15 cellular contexts compared by ENCODE assay signal in the genomic region with DNA sequence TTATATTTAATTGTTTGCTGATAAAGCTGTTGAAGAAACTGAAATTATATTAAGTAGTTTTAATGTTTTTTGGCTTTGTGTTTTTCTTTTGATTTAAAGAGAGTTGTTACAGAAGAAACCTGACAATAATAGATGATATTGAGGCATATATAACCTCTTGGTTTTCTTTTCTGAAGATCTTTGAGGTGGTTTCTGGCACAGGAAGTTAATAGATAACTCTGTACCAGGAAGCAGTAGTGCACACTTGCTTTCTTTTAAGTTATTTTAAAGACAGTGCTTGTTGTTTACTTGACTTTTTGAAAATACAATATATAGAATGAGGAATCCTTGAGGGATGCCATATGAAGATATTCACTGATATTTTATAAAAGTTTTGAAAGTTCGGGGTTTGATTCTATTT.
DNase-seq lines count a peak whose midpoint lies in the region; ATAC-seq, FAIRE-seq and TF ChIP-seq lines count a peak whose summit lies in the region.
"Had no signal": no experiment of that assay in that cellular context is flagged by ENCODE, and none has a peak within 500 bp of the region (broad histone marks: within the 10 kb centered on the region; RNA-seq: fewer than 3 reads in every experiment).

No MANE protein-coding gene starts in this region.

- H3K36me3 ChIP-seq in HepG2 (replicated peaks in 1 of 2; ENCODE audit: control insufficient read depth in 1 of 2, insufficient read depth in 2 of 2, low read length in 2 of 2) = no peaks in the 10 kb centered on the region
- H3K36me3 ChIP-seq in right lobe of liver = no peaks in the 10 kb centered on the region
- H3K36me3 ChIP-seq in SU-DHL-6 (ENCODE audit: low read length) = no peaks in the 10 kb centered on the region
- H3K36me3 ChIP-seq: breast epithelium had no signal

- H3K27ac ChIP-seq in HepG2 (ENCODE audit: extremely low read length, insufficient read depth, low read length) (no peak overlapping the region), right lobe of liver (no peak overlapping the region), SU-DHL-6 (ENCODE audit: low read depth, low read length) (no peak overlapping the region), foreskin keratinocyte (no peak overlapping the region)
- H3K27ac ChIP-seq: breast epithelium, KMS-11 had no signal

- H3K9me3 ChIP-seq in HepG2 (ENCODE audit: low read length) (no peaks in the 10 kb centered on the region), right lobe of liver (no peaks in the 10 kb centered on the region), SU-DHL-6 (ENCODE audit: insufficient read depth, low read length) (no peaks in the 10 kb centered on the region)

- intact Hi-C loops in HepG2 (cut with micrococcal nuclease; ENCODE audit: unreplicated experiment) = no loop called here
- intact Hi-C loops in right lobe of liver (cut with DNase I) = no loop called here

- CTCF ChIA-PET in HepG2 (lab: Yijun Ruan, JAX; ENCODE audit: low intra/inter-chr PET ratio, low total read pairs) = no interaction called here

- in situ Hi-C loops in HepG2 (cut with HindIII; ENCODE audit: extremely low pct_ligation_motif_present, low pct_unique_long_range_greater_than_20kb) = no loop called here

- H3K79me2 ChIP-seq in HepG2 (ENCODE audit: insufficient read depth, low read length) (no peaks in the 10 kb centered on the region), SU-DHL-6 (ENCODE audit: insufficient read depth, low read length) (no peaks in the 10 kb centered on the region)

- no peak for TF ChIP-seq RAD21 in HepG2 (CRISPR knock-in tag; IDR thresholded peaks at IDR 0.05)

- H3K4me1 ChIP-seq in HepG2 (ENCODE audit: insufficient read depth, low read length) (no peaks in the 10 kb centered on the region), right lobe of liver (no peaks in the 10 kb centered on the region), foreskin keratinocyte (no peaks in the 10 kb centered on the region)
- H3K4me1 ChIP-seq: breast epithelium had no signal

- 0% methylated on average over 1 of the region's 1 CpG for WGBS in HepG2 (ENCODE audit: low lambda C conversion rate)
- WGBS in right lobe of liver (ENCODE audit: insufficient coverage, low coverage, low lambda C conversion rate, missing lambda C conversion rate) = 61% methylated on average over 1 of the region's 1 CpG

- H2AFZ ChIP-seq in HepG2 (ENCODE audit: low read length) (no peak overlapping the region), SU-DHL-6 (ENCODE audit: low read depth, low read length, severe bottlenecking) (peak overlapping the region; percentile 64)

- no peaks in the 10 kb centered on the region for H3K27me3 ChIP-seq in HepG2 (ENCODE audit: control insufficient read depth in 1 of 2, insufficient read depth in 2 of 2, low read length in 2 of 2)
- no peaks in the 10 kb centered on the region for H3K27me3 ChIP-seq in right lobe of liver
- no peaks in the 10 kb centered on the region for H3K27me3 ChIP-seq in SU-DHL-6 (ENCODE audit: low read length)
- no peaks in the 10 kb centered on the region for H3K27me3 ChIP-seq in foreskin keratinocyte
- H3K27me3 ChIP-seq: breast epithelium had no signal

- H3K4me3 ChIP-seq in HepG2 (replicated peaks in 1 of 3; ENCODE audit: insufficient read depth in 1 of 3, low read depth in 2 of 3, low read length in 3 of 3) (no peak overlapping the region), right lobe of liver (no peak overlapping the region), SU-DHL-6 (ENCODE audit: insufficient read depth, low read length, poor library complexity, severe bottlenecking) (no peak overlapping the region)
- H3K4me3 ChIP-seq: breast epithelium had no signal

- BruUV-seq in HepG2 (replicated peaks; lab: Mats Ljungman, UMichigan) = no TSS peak

- FAIRE-seq in HepG2 (lab: Jason Lieb, UNC) = no peak
- FAIRE-seq: endometrium had no signal

- no peak for TF ChIP-seq POLR2A in HepG2 (IDR thresholded peaks at IDR 0.05; ENCODE audit: insufficient read depth in 1 of 2, low read depth in 2 of 2, low read length in 2 of 2)
- no peak for TF ChIP-seq POLR2A in right lobe of liver (IDR thresholded peaks at IDR 0.05)

- POLR2A ChIA-PET in HepG2 (lab: Yijun Ruan, JAX) = no interaction called here

- no peaks in the 10 kb centered on the region for H4K20me1 ChIP-seq in HepG2 (ENCODE audit: insufficient read depth, low read length)
- H4K20me1 ChIP-seq in SU-DHL-6 (ENCODE audit: low read depth, low read length) = no peaks in the 10 kb centered on the region

- no peak overlapping the region for H3K9ac ChIP-seq in HepG2 (ENCODE audit: insufficient read depth, low read depth, low read length)
- H3K9ac ChIP-seq in SU-DHL-6 (ENCODE audit: low read length) = no peak overlapping the region
- H3K9ac ChIP-seq: KMS-11 had no signal

- TF ChIP-seq EP300 in HepG2 (IDR thresholded peaks at IDR 0.05; ENCODE audit: low read depth in 2 of 2, low read length in 2 of 2) (no peak), HepG2 (CRISPR knock-in tag; IDR thresholded peaks at IDR 0.05; ENCODE audit: borderline replicate concordance) (no peak)

- DNase-seq in HepG2 (ENCODE audit: low spot score) = no peak
- DNase-seq in right lobe of liver = no peak
- no peak for DNase-seq in foreskin keratinocyte
- DNase-seq in activated CD8-positive, alpha-beta memory T cell treated with anti-CD3 and anti-CD28 coated beads for 24 hours = no peak
- no peak for DNase-seq in AML-193 (lab: John Stamatoyannopoulos, UW)
- DNase-seq: glutamatergic neuron, NCI-H187 treated with DMSO at 0.1 percent for 48 hours, Right ventricle myocardium superior had no signal

- no peaks in the 10 kb centered on the region for H3F3A ChIP-seq in SU-DHL-6 (ENCODE audit: insufficient read depth)

- TF ChIP-seq CTCF in HepG2 (CRISPR knock-in tag; IDR thresholded peaks at IDR 0.05) = no peak
- TF ChIP-seq CTCF in right lobe of liver (IDR thresholded peaks at IDR 0.05) = no peak
- TF ChIP-seq CTCF in SU-DHL-6 (IDR thresholded peaks at IDR 0.05; ENCODE audit: insufficient read depth, low read length, poor library complexity, severe bottlenecking) = no peak
- TF ChIP-seq CTCF in foreskin keratinocyte (conservative IDR thresholded peaks at IDR 0.05) = no peak

- ATAC-seq in HepG2 (no peak), right lobe of liver (no peak), HG02642 (IDR thresholded peaks at IDR 0.05; ENCODE audit: poor library complexity, unreplicated experiment) (peak; percentile 63), GM18520 (IDR thresholded peaks at IDR 0.05; ENCODE audit: unreplicated experiment) (no peak), foreskin keratinocyte (no peak)
- ATAC-seq: stimulated activated memory B cell treated with anti-CD40 and anti-IgM and Interleukin-4, amounts not matched to agents 10 μg/mL and 1 μg/mL and 100 μg/mL, for 72 hours had no signal

- H3K4me2 ChIP-seq in HepG2 (ENCODE audit: low read depth, low read length) = no peak overlapping the region
- H3K4me2 ChIP-seq in SU-DHL-6 (ENCODE audit: low read depth, low read length, poor library complexity, severe bottlenecking) = no peak overlapping the region
- H3K4me2 ChIP-seq: KMS-11 had no signal

- H3K9me2 ChIP-seq in SU-DHL-6 (replicated peaks; ENCODE audit: insufficient read depth, low read length) = no peaks in the 10 kb centered on the region

TF ChIP-seq in HepG2, 621 proteins besides CTCF, POLR2A, EP300 and RAD21:
- TF ChIP-seq, protein P1, sequence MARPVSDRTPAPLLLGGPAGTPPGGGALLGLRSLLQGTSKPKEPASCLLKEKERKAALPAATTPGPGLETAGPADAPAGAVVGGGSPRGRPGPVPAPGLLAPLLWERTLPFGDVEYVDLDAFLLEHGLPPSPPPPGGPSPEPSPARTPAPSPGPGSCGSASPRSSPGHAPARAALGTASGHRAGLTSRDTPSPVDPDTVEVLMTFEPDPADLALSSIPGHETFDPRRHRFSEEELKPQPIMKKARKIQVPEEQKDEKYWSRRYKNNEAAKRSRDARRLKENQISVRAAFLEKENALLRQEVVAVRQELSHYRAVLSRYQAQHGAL (CRISPR knock-in tag; IDR thresholded peaks at IDR 0.05; ENCODE audit: not compliant biosample characterization) = no peak
- TF ChIP-seq, protein P2, sequence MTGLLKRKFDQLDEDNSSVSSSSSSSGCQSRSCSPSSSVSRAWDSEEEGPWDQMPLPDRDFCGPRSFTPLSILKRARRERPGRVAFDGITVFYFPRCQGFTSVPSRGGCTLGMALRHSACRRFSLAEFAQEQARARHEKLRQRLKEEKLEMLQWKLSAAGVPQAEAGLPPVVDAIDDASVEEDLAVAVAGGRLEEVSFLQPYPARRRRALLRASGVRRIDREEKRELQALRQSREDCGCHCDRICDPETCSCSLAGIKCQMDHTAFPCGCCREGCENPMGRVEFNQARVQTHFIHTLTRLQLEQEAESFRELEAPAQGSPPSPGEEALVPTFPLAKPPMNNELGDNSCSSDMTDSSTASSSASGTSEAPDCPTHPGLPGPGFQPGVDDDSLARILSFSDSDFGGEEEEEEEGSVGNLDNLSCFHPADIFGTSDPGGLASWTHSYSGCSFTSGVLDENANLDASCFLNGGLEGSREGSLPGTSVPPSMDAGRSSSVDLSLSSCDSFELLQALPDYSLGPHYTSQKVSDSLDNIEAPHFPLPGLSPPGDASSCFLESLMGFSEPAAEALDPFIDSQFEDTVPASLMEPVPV (CRISPR knock-in tag; IDR thresholded peaks at IDR 0.05) = no peak
- TF ChIP-seq ZNF660 (CRISPR knock-in tag; IDR thresholded peaks at IDR 0.05; ENCODE audit: borderline replicate concordance, low read depth) (no peak), CENPT (CRISPR knock-in tag; IDR thresholded peaks at IDR 0.05; ENCODE audit: low read depth) (no peak), XBP1 (CRISPR knock-in tag; IDR thresholded peaks at IDR 0.05) (no peak), GABPA (IDR thresholded peaks at IDR 0.05; ENCODE audit: low read depth, low read length) (no peak), GABPA (CRISPR knock-in tag; IDR thresholded peaks at IDR 0.05; ENCODE audit: low read depth) (peak; percentile 33; the same call in 1 of the 2 replicates), SRSF4 (IDR thresholded peaks at IDR 0.05; ENCODE audit: low read depth, low read length, poor library complexity, severe bottlenecking) (no peak), TCF7 (IDR thresholded peaks at IDR 0.05; ENCODE audit: low read depth) (no peak)
TF ChIP-seq in HepG2: peak in this region for 1.
